ENCODE assay signal across 2 cellular contexts in genomic region chr15:79915776-79916374, GRCh38. TPM values are rescaled to one million over a fixed set of nuclear protein-coding genes. Genes with fewer than 3 reads are reported as not detected.
"Had no signal": no experiment of that assay in that cellular context is flagged by ENCODE, and none has a peak within 500 bp of the region (broad histone marks: within the 10 kb centered on the region; RNA-seq: fewer than 3 reads in every experiment).

No MANE protein-coding gene starts in this region.

RNA-seq across cellular contexts. Expression of gene BCL2A1, which starts 55.1 kb away (rescaled TPM):
- total RNA-seq: ascending aorta, LHCN-M2 had no signal
